In the genomic region with DNA sequence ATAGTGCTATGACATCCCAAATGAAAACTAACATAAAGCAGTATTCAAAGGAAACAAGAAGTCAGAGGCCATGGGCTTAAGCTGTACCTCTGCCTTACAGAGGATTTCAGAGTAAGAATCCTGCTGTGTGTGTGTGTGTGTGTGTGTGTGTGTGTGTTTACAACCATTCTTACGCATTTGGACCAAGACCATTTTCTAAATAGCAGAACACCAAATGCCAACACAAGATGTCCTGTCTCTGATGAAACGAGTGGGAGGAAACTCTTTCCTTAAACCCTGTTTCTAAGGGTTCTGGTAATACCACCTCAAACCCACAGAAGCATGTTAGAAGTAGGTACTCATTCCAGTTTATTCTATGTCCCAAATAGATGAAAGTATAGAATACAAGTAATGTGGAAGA, we compare ENCODE assay signal across 18 cellular contexts.
DNase-seq lines count a peak whose midpoint lies in the region; ATAC-seq and TF ChIP-seq lines count a peak whose summit lies in the region.
"Had no signal": no experiment of that assay in that cellular context is flagged by ENCODE, and none has a peak within 500 bp of the region (broad histone marks: within the 10 kb centered on the region; RNA-seq: fewer than 3 reads in every experiment).

No MANE protein-coding gene starts in this region.

- H3K14ac ChIP-seq in IMR-90 (replicated peaks; ENCODE audit: low read depth, low read length), result peak overlapping the region; percentile 70

- peak overlapping the region; percentile 45 for H3K27ac Mint-ChIP-seq in endodermal cell
- peak overlapping the region; percentile 88 for H3K27ac Mint-ChIP-seq in mesothelial cell of epicardium
- no peak overlapping the region; the same call in 1 of the 2 replicates for H3K27ac Mint-ChIP-seq in HFFc6
- H3K27ac Mint-ChIP-seq: CD4-positive, CD25-positive, alpha-beta regulatory T cell had no signal

- no peaks in the 10 kb centered on the region for H3K79me2 ChIP-seq in smooth muscle cell (ENCODE audit: low read depth)

- WGBS in IMR-90 (ENCODE audit: extremely low coverage in 2 of 2, insufficient read length in 1 of 2), 2 experiments, result no CpG with 5 or more reads among the region's 2 CpGs
- WGBS in endodermal cell (ENCODE audit: insufficient coverage in 1 of 2, insufficient read length in 1 of 2), 2 experiments, result 100% methylated on average over 2 of the region's 2 CpGs; no CpG with 5 or more reads in 1 of the 2 experiments
- 56% methylated on average over 2 of the region's 2 CpGs for WGBS in smooth muscle cell (ENCODE audit: low lambda C conversion rate)

- peak overlapping the region; percentile 61 to 94; a peak in 3 of 4 replicates for H4K8ac ChIP-seq in IMR-90 (ENCODE audit: low read depth in 2 of 2, low read length in 2 of 2)

- no peaks in the 10 kb centered on the region for H3K9me3 ChIP-seq in IMR-90 (ENCODE audit: control insufficient read depth, insufficient read depth, low read length)
- H3K9me3 ChIP-seq in endodermal cell (ENCODE audit: control insufficient read depth, low read length), result no peaks in the 10 kb centered on the region
- H3K9me3 ChIP-seq in smooth muscle cell (replicated peaks; ENCODE audit: low read depth), result no peaks in the 10 kb centered on the region
- H3K9me3 ChIP-seq: MG63 had no signal

- no peaks in the 10 kb centered on the region for H4K20me1 ChIP-seq in IMR-90 (ENCODE audit: insufficient read depth, low read length)
- no peaks in the 10 kb centered on the region for H4K20me1 ChIP-seq in smooth muscle cell (ENCODE audit: low read depth)

- peak overlapping the region; percentile 80; the same call in 1 of the 2 replicates for H3K4ac ChIP-seq in IMR-90 (ENCODE audit: low read depth, low read length)

- H2AFZ ChIP-seq in IMR-90 (replicated peaks; ENCODE audit: low read length, poor library complexity) (no peak overlapping the region), smooth muscle cell (ENCODE audit: low read depth) (peak overlapping the region; percentile 18)

- no peak overlapping the region; the same call in 1 of the 2 replicates for H2AK5ac ChIP-seq in IMR-90 (ENCODE audit: low read depth, low read length)

- peak overlapping the region; percentile 93 for H3K18ac ChIP-seq in IMR-90 (ENCODE audit: low read depth, low read length)

- in situ Hi-C loops in IMR-90 (cut with MboI; ENCODE audit: low sequenced_read_pairs), result no loop called here

- H3K9ac ChIP-seq in IMR-90 (ENCODE audit: low read depth, low read length) (no peak overlapping the region), endodermal cell (ENCODE audit: extremely low read depth, low read length, poor library complexity, severe bottlenecking) (no peak overlapping the region), smooth muscle cell (ENCODE audit: low read depth) (no peak overlapping the region)

- dilution Hi-C loops in IMR-90 (cut with HindIII; ENCODE audit: low sequenced_read_pairs, unreplicated experiment), result no loop called here

- no peak for TF ChIP-seq CTCF in IMR-90 (conservative IDR thresholded peaks at IDR 0.05; ENCODE audit: low read depth, low read length)
- no peak for TF ChIP-seq CTCF in endodermal cell (conservative IDR thresholded peaks at IDR 0.05)
- no peak for TF ChIP-seq CTCF in mesothelial cell of epicardium (IDR thresholded peaks at IDR 0.05; ENCODE audit: unreplicated experiment)
- no peak for TF ChIP-seq CTCF in smooth muscle cell (IDR thresholded peaks at IDR 0.05; ENCODE audit: borderline replicate concordance, insufficient read depth, poor library complexity, severe bottlenecking)
- no peak for TF ChIP-seq CTCF in HFFc6 (IDR thresholded peaks at IDR 0.05)

- no peak overlapping the region for H3K27ac ChIP-seq in IMR-90 (ENCODE audit: insufficient read depth, low read length)
- H3K27ac ChIP-seq in endodermal cell (ENCODE audit: low read depth, low read length), result no peak overlapping the region
- no peak overlapping the region for H3K27ac ChIP-seq in smooth muscle cell (ENCODE audit: low read depth)
- no peak overlapping the region for H3K27ac ChIP-seq in substantia nigra (ENCODE audit: low read depth, low read length, poor library complexity, severe bottlenecking)

- no peak for TF ChIP-seq POLR2A in IMR-90 (IDR thresholded peaks at IDR 0.05; ENCODE audit: low read depth, low read length)

- POLR2A ChIA-PET in IMR-90 (lab: Charles Lee; ENCODE audit: unreplicated experiment), result no interaction called here

- TF ChIP-seq RAD21 in IMR-90 (IDR thresholded peaks at IDR 0.05; ENCODE audit: low read length), result no peak

- ATAC-seq in IMR-90 (ENCODE audit: low read depth) (no peak), esophagus mucosa (no peak)
- ATAC-seq: GM12878 had no signal

- intact Hi-C loops in IMR-90 (cut with micrococcal nuclease), result loop anchor here (5.0 kb wide), 2 partner anchors 42 to 72 kb away; a partner anchor contains a TSS

- H3K27me3 ChIP-seq in IMR-90 (ENCODE audit: control insufficient read depth, insufficient read depth, low read length) (no peaks in the 10 kb centered on the region), endodermal cell (ENCODE audit: control insufficient read depth, insufficient read depth, low read length, poor library complexity, severe bottlenecking) (no peaks in the 10 kb centered on the region), smooth muscle cell (ENCODE audit: low read depth) (no peaks in the 10 kb centered on the region)
- H3K27me3 ChIP-seq: MG63 had no signal

- H3K36me3 Mint-ChIP-seq in endodermal cell (ENCODE audit: low read depth), result no peaks in the 10 kb centered on the region
- H3K36me3 Mint-ChIP-seq in mesothelial cell of epicardium, result no peaks in the 10 kb centered on the region
- peaks cover 5% of the 10 kb centered on the region for H3K36me3 Mint-ChIP-seq in HFFc6 (ENCODE audit: low read depth)
- H3K36me3 Mint-ChIP-seq: CD4-positive, CD25-positive, alpha-beta regulatory T cell had no signal

- H3K4me1 Mint-ChIP-seq in endodermal cell (peaks cover 7% of the 10 kb centered on the region), mesothelial cell of epicardium (peaks cover 53% of the 10 kb centered on the region), HFFc6 (ENCODE audit: low read depth) (peaks cover 69% of the 10 kb centered on the region)
- H3K4me1 Mint-ChIP-seq: CD4-positive, CD25-positive, alpha-beta regulatory T cell had no signal

- H3K4me2 ChIP-seq in IMR-90 (ENCODE audit: low read depth, low read length) (no peak overlapping the region), smooth muscle cell (no peak overlapping the region)

- no peaks in the 10 kb centered on the region for H3F3A ChIP-seq in smooth muscle cell (ENCODE audit: low read depth)

- H4K5ac ChIP-seq in IMR-90 (ENCODE audit: low read depth, low read length), result peak overlapping the region; percentile 55; the same call in 1 of the 2 replicates

- no TSS peak for BruUV-seq in IMR-90 (replicated peaks; lab: Mats Ljungman, UMichigan)

- peak overlapping the region; percentile 99 for H2BK120ac ChIP-seq in IMR-90 (ENCODE audit: low read depth, low read length)

- H2BK5ac ChIP-seq in IMR-90 (ENCODE audit: low read depth, low read length, poor library complexity, severe bottlenecking), result peak overlapping the region; percentile 68

- H3K79me1 ChIP-seq in IMR-90 (ENCODE audit: low read depth in 1 of 2, low read length in 2 of 2), result peaks cover 0 to 5% of the 10 kb centered on the region in 2 experiments; a peak in 1 of 4 replicates

- H3K4me1 ChIP-seq in IMR-90 (ENCODE audit: control insufficient read depth, insufficient read depth, low read length) (peaks cover 24% of the 10 kb centered on the region), endodermal cell (ENCODE audit: control insufficient read depth, insufficient read depth, low read length) (no peaks in the 10 kb centered on the region), smooth muscle cell (ENCODE audit: low read depth) (peaks cover 14% of the 10 kb centered on the region)

- H3K36me3 ChIP-seq in IMR-90 (ENCODE audit: control insufficient read depth, insufficient read depth, low read length) (no peaks in the 10 kb centered on the region), endodermal cell (ENCODE audit: control insufficient read depth, insufficient read depth, low read length) (no peaks in the 10 kb centered on the region), smooth muscle cell (ENCODE audit: low read depth) (no peaks in the 10 kb centered on the region)
- H3K36me3 ChIP-seq: MG63 had no signal

- H3K9me1 ChIP-seq in IMR-90 (ENCODE audit: insufficient read depth, low read length), result peaks cover 17% of the 10 kb centered on the region

- no peak overlapping the region; the same call in 1 of the 2 replicates for H3K56ac ChIP-seq in IMR-90 (ENCODE audit: extremely low read depth, insufficient read depth, low read length)

- H2BK20ac ChIP-seq in IMR-90 (ENCODE audit: low read depth, low read length), result peak overlapping the region; percentile 99

- H3K4me3 Mint-ChIP-seq in endodermal cell, result no peak overlapping the region
- no peak overlapping the region for H3K4me3 Mint-ChIP-seq in mesothelial cell of epicardium
- no peak overlapping the region for H3K4me3 Mint-ChIP-seq in HFFc6
- H3K4me3 Mint-ChIP-seq: CD4-positive, CD25-positive, alpha-beta regulatory T cell had no signal

- H3K23ac ChIP-seq in IMR-90 (ENCODE audit: low read depth, low read length), result no peak overlapping the region

- H4K91ac ChIP-seq in IMR-90 (ENCODE audit: insufficient read depth, low read depth, low read length), result peak overlapping the region; percentile 98

- H3K27me3 Mint-ChIP-seq in endodermal cell (ENCODE audit: insufficient read depth) (no peaks in the 10 kb centered on the region), mesothelial cell of epicardium (ENCODE audit: low read depth) (no peaks in the 10 kb centered on the region), HFFc6 (ENCODE audit: insufficient read depth) (peaks cover 4% of the 10 kb centered on the region; the same call in 1 of the 2 replicates)

- no peaks in the 10 kb centered on the region for H3K9me3 Mint-ChIP-seq in endodermal cell
- H3K9me3 Mint-ChIP-seq in mesothelial cell of epicardium, result no peaks in the 10 kb centered on the region
- H3K9me3 Mint-ChIP-seq in HFFc6, result no peaks in the 10 kb centered on the region
- H3K9me3 Mint-ChIP-seq: CD4-positive, CD25-positive, alpha-beta regulatory T cell had no signal

- H2AK9ac ChIP-seq in IMR-90 (replicated peaks; ENCODE audit: low read depth, low read length, poor library complexity), result no peak overlapping the region

- CTCF ChIA-PET in IMR-90 (lab: Yijun Ruan, JAX), result interaction anchor here (0.6 to 1.4 kb wide), 3 partner anchors 15 to 297 kb away, joined by 3 to 4 read pairs (median 3); no protein-coding TSS in a partner anchor

- no peak overlapping the region for H3K4me3 ChIP-seq in IMR-90 (ENCODE audit: insufficient read depth, low read depth, low read length)
- H3K4me3 ChIP-seq in endodermal cell (ENCODE audit: low read length), result no peak overlapping the region
- no peak overlapping the region for H3K4me3 ChIP-seq in smooth muscle cell
- H3K4me3 ChIP-seq: GM12878, MG63 had no signal

- H2BK15ac ChIP-seq in IMR-90 (ENCODE audit: low read depth, low read length), result peak overlapping the region; percentile 98; the same call in 2 of the 3 replicates

- no peak for DNase-seq in IMR-90
- DNase-seq in endodermal cell, result no peak
- no peak for DNase-seq in mesothelial cell of epicardium (ENCODE audit: low spot score in 2 of 2, unreplicated experiment in 2 of 2)
- no peak for DNase-seq in smooth muscle cell (lab: John Stamatoyannopoulos, UW; ENCODE audit: unreplicated experiment)
- DNase-seq in substantia nigra (lab: John Stamatoyannopoulos, UW), result no peak
- DNase-seq in SKM-1 treated with dmso at 0.1 percent for 144 hours (lab: John Stamatoyannopoulos, UW; ENCODE audit: unreplicated experiment), result no peak
- no peak for DNase-seq in HFFc6
- DNase-seq: AML-193; CD4-positive, CD25-positive, alpha-beta regulatory T cell; DMS79; HCEC 1CT; KG1; MG63; NCI-H1105; NCI-H1694 treated with DMSO at 0.1 percent for 48 hours; PC-3 had no signal
